ENCODE assay signal across 20 cellular contexts in genomic region chr22:29700206-29700948, GRCh38. TPM values are rescaled to one million over a fixed set of nuclear protein-coding genes. Genes with fewer than 3 reads are reported as not detected.
DNase-seq lines count a peak whose midpoint lies in the region; FAIRE-seq and TF ChIP-seq lines count a peak whose summit lies in the region.
"Had no signal": no experiment of that assay in that cellular context is flagged by ENCODE, and none has a peak within 500 bp of the region (broad histone marks: within the 10 kb centered on the region; RNA-seq: fewer than 3 reads in every experiment).

No MANE protein-coding gene starts in this region.

- H3K27ac Mint-ChIP-seq in activated naive CD4-positive, alpha-beta T cell treated with anti-CD3 and anti-CD28 coated beads, Interleukin-2, amount 10 ng/mL, durations not matched to agents 7 days and 5 days = peak overlapping the region; percentile 87
- no peak overlapping the region for H3K27ac Mint-ChIP-seq in astrocyte (ENCODE audit: unreplicated experiment)
- H3K27ac Mint-ChIP-seq: activated T-cell treated with anti-CD3 and anti-CD28 coated beads, Interleukin-2, amount 50 U/mL, for 72 hours; IgD-negative memory B cell had no signal

- DNase-seq in activated naive CD4-positive, alpha-beta T cell treated with anti-CD3 and anti-CD28 coated beads, Interleukin-2, amount 10 ng/mL, durations not matched to agents 7 days and 5 days = no peak
- DNase-seq in activated naive CD4-positive, alpha-beta T cell treated with Interleukin-2 at 50 U/mL for 16 hours = no peak
- peak; percentile 36 for DNase-seq in NCI-H1694 (lab: John Stamatoyannopoulos, UW)
- peak; percentile 47 for DNase-seq in astrocyte (ENCODE audit: low read depth)
- DNase-seq in retina = peak; percentile 40
- DNase-seq in NCI-H1048 (lab: John Stamatoyannopoulos, UW) = no peak
- no peak for DNase-seq in globus pallidus (ENCODE audit: low spot score)
- no peak for DNase-seq in stimulated activated CD4-positive, alpha-beta T cell treated with anti-CD3 and anti-CD28 coated beads, Interleukin-12 subunit alpha, Interleukin-12 subunit beta, amount 100 ng/mL, for 4 hours
- DNase-seq: amniotic stem cell; midbrain; NK-92 treated with Interleukin-12 subunit alpha and Interleukin-12 subunit beta, amount 100 ng/mL, for 24 hours; T-helper 9 cell had no signal

- peak overlapping the region; percentile 36 for H3K27ac ChIP-seq in astrocyte (ENCODE audit: low read depth, low read length)

- H3K27me3 Mint-ChIP-seq in activated naive CD4-positive, alpha-beta T cell treated with anti-CD3 and anti-CD28 coated beads, Interleukin-2, amount 10 ng/mL, durations not matched to agents 7 days and 5 days = peaks cover 14% of the 10 kb centered on the region
- peaks cover 22% of the 10 kb centered on the region for H3K27me3 Mint-ChIP-seq in astrocyte (ENCODE audit: low read depth, unreplicated experiment)

- no peaks in the 10 kb centered on the region for H3K9me3 Mint-ChIP-seq in activated naive CD4-positive, alpha-beta T cell treated with anti-CD3 and anti-CD28 coated beads, Interleukin-2, amount 10 ng/mL, durations not matched to agents 7 days and 5 days
- H3K9me3 Mint-ChIP-seq in astrocyte (ENCODE audit: unreplicated experiment) = no peaks in the 10 kb centered on the region
- H3K9me3 Mint-ChIP-seq: activated CD4-positive, alpha-beta T cell treated with anti-CD3 and anti-CD28 coated beads, Interleukin-2, amount 10 ng/mL, durations not matched to agents 24 days and 14 days; activated T-cell treated with anti-CD3 and anti-CD28 coated beads, Interleukin-2, amount 50 U/mL, for 72 hours; IgD-negative memory B cell had no signal

- no peaks in the 10 kb centered on the region for H3K79me2 ChIP-seq in astrocyte (ENCODE audit: insufficient read depth, low read length)

- no peak for FAIRE-seq in astrocyte (lab: Jason Lieb, UNC)
- FAIRE-seq: endothelial cell of umbilical vein had no signal

- CTCF ChIA-PET in activated naive CD4-positive, alpha-beta T cell treated with anti-CD3 and anti-CD28 coated beads, Interleukin-2, amount 10 ng/mL, durations not matched to agents 7 days and 5 days (lab: Charles Lee) = interaction anchor here (0.6 to 3.3 kb wide), 8 partner anchors 10 to 385 kb away, joined by 3 to 11 read pairs (median 4); no protein-coding TSS in a partner anchor

- peak overlapping the region; percentile 25 for H3K9ac ChIP-seq in astrocyte (ENCODE audit: low read length)

- peaks cover 27% of the 10 kb centered on the region for H3K4me1 Mint-ChIP-seq in activated naive CD4-positive, alpha-beta T cell treated with anti-CD3 and anti-CD28 coated beads, Interleukin-2, amount 10 ng/mL, durations not matched to agents 7 days and 5 days
- H3K4me1 Mint-ChIP-seq in astrocyte (ENCODE audit: low read depth, unreplicated experiment) = peaks cover 3% of the 10 kb centered on the region

- peaks cover 29% of the 10 kb centered on the region for H4K20me1 ChIP-seq in astrocyte (ENCODE audit: insufficient read depth, low read length)

- H3K27me3 ChIP-seq in astrocyte (ENCODE audit: insufficient read depth, low read length) = no peaks in the 10 kb centered on the region

- H2AFZ ChIP-seq in astrocyte (ENCODE audit: low read depth, low read length) = no peak overlapping the region

- H3K4me3 ChIP-seq in astrocyte (ENCODE audit: insufficient read depth, low read depth, low read length) = no peak overlapping the region
- H3K4me3 ChIP-seq: smooth muscle cell had no signal

- peak overlapping the region; percentile 69 for H3K4me2 ChIP-seq in astrocyte (ENCODE audit: low read length)
- H3K4me2 ChIP-seq: smooth muscle cell had no signal

- H3K36me3 ChIP-seq in astrocyte (ENCODE audit: insufficient read depth, low read length) = peaks cover 5% of the 10 kb centered on the region

- no peaks in the 10 kb centered on the region for H3K9me3 ChIP-seq in astrocyte (ENCODE audit: insufficient read depth, low read depth, low read length)

- H3K4me3 Mint-ChIP-seq in activated naive CD4-positive, alpha-beta T cell treated with anti-CD3 and anti-CD28 coated beads, Interleukin-2, amount 10 ng/mL, durations not matched to agents 7 days and 5 days = no peak overlapping the region
- H3K4me3 Mint-ChIP-seq in astrocyte (ENCODE audit: unreplicated experiment) = no peak overlapping the region
- H3K4me3 Mint-ChIP-seq: activated CD4-positive, alpha-beta T cell treated with anti-CD3 and anti-CD28 coated beads, Interleukin-2, amount 10 ng/mL, durations not matched to agents 24 days and 14 days; activated T-cell treated with anti-CD3 and anti-CD28 coated beads, Interleukin-2, amount 50 U/mL, for 72 hours; IgD-negative memory B cell had no signal

- peaks cover 14% of the 10 kb centered on the region for H3K36me3 Mint-ChIP-seq in activated naive CD4-positive, alpha-beta T cell treated with anti-CD3 and anti-CD28 coated beads, Interleukin-2, amount 10 ng/mL, durations not matched to agents 7 days and 5 days
- no peaks in the 10 kb centered on the region for H3K36me3 Mint-ChIP-seq in astrocyte (ENCODE audit: low read depth, unreplicated experiment)

- TF ChIP-seq CTCF in astrocyte (IDR thresholded peaks at IDR 0.05; ENCODE audit: insufficient read depth, low read depth, low read length) = no peak

- H3K4me1 ChIP-seq in astrocyte (ENCODE audit: insufficient read depth, low read length) = peaks cover 33% of the 10 kb centered on the region

RNA-seq across cellular contexts. Expression of gene CABP7, which starts 19.4 kb away (rescaled TPM):
- 0.12 TPM in 1 of 2 replicates, not detected in the other for total RNA-seq in astrocyte
- total RNA-seq: activated CD4-positive, alpha-beta T cell treated with anti-CD3 and anti-CD28 coated beads, Interleukin-2, amount 10 ng/mL, durations not matched to agents 24 days and 14 days; chondrocyte; endothelial cell of umbilical vein; kidney epithelial cell; Right ventricle myocardium inferior; smooth muscle cell had no signal

Comparison
In these comparisons a context has a peak if more than half of its experiments do, and no peak if none do; other contexts are left out.
1. DNase-seq: peak in NCI-H1694 (single experiment), astrocyte (single experiment) and retina (single experiment); none in activated naive CD4-positive, alpha-beta T cell treated with anti-CD3 and anti-CD28 coated beads, Interleukin-2, amount 10 ng/mL, durations not matched to agents 7 days and 5 days (single experiment), activated naive CD4-positive, alpha-beta T cell treated with Interleukin-2 at 50 U/mL for 16 hours (single experiment), NCI-H1048 (single experiment), globus pallidus (single experiment) and stimulated activated CD4-positive, alpha-beta T cell treated with anti-CD3 and anti-CD28 coated beads, Interleukin-12 subunit alpha, Interleukin-12 subunit beta, amount 100 ng/mL, for 4 hours (single experiment).